Comparison of ENCODE assay signal across 17 cellular contexts in the genomic region with DNA sequence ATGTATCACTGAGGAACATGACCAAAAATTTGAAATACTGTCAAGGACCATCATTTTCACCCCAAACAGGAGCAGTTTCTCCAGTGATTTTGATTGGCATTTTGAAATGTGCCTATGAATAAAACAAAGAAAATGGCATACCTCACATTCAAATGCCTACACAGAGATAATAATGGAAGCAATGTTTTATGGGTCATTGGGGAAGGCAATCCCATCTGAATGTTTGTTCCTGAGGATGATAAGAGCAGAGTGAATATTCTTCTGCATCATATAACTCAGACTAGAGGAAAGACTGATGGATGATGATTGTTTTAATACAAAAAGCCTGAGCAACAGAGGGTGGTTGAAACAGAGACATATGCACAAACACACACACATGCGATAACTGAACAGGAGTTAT.
DNase-seq lines count a peak whose midpoint lies in the region; ATAC-seq and TF ChIP-seq lines count a peak whose summit lies in the region.
"Had no signal": no experiment of that assay in that cellular context is flagged by ENCODE, and none has a peak within 500 bp of the region (broad histone marks: within the 10 kb centered on the region; RNA-seq: fewer than 3 reads in every experiment).

No MANE protein-coding gene starts in this region.

- no peak overlapping the region for H3K4me3 Mint-ChIP-seq in GM23338
- no peak overlapping the region for H3K4me3 Mint-ChIP-seq in CD8-positive, alpha-beta memory T cell
- H3K4me3 Mint-ChIP-seq: CD4-positive, alpha-beta memory T cell; H9 had no signal

- no peak for ATAC-seq in GM23338
- no peak for ATAC-seq in HG03521 (IDR thresholded peaks at IDR 0.05; ENCODE audit: unreplicated experiment)
- ATAC-seq: HepG2 had no signal

- H2AFZ ChIP-seq in GM23338 (peak overlapping the region; percentile 60; the same call in 1 of the 2 replicates), OCI-LY3 (ENCODE audit: low read depth, low read length) (0 out of 2 replicates have a peak overlapping the region, but pooled peaks have one; percentile 7), SU-DHL-6 (ENCODE audit: low read depth, low read length, severe bottlenecking) (peak overlapping the region; percentile 85), neuronal stem cell (ENCODE audit: low read length) (peak overlapping the region; percentile 11)

- CTCF ChIA-PET in CD8-positive, alpha-beta memory T cell (lab: Charles Lee), result no interaction called here

- TF ChIP-seq CTCF in GM23338 (conservative IDR thresholded peaks at IDR 0.05; ENCODE audit: low read depth in 2 of 2), result no peak
- no peak for TF ChIP-seq CTCF in OCI-LY3 (IDR thresholded peaks at IDR 0.05; ENCODE audit: low read depth, low read length)
- TF ChIP-seq CTCF in SU-DHL-6 (IDR thresholded peaks at IDR 0.05; ENCODE audit: insufficient read depth, low read length, poor library complexity, severe bottlenecking), result no peak

- H3K27ac ChIP-seq in GM23338 (ENCODE audit: low read depth) (no peak overlapping the region), OCI-LY3 (ENCODE audit: low read length) (no peak overlapping the region), SU-DHL-6 (ENCODE audit: low read depth, low read length) (no peak overlapping the region), neuronal stem cell (replicated peaks; ENCODE audit: low read length) (no peak overlapping the region)
- no peak overlapping the region for H3K27ac ChIP-seq in CD8-positive, alpha-beta memory T cell (ENCODE audit: low read depth, low read length)
- H3K27ac ChIP-seq: C4-2B, KMS-11 had no signal

- H2BK120ac ChIP-seq in neuronal stem cell (ENCODE audit: low read depth, low read length), result no peak overlapping the region

- no peaks in the 10 kb centered on the region for H3F3A ChIP-seq in GM23338 (replicated peaks; ENCODE audit: low read depth)
- no peaks in the 10 kb centered on the region for H3F3A ChIP-seq in SU-DHL-6 (ENCODE audit: insufficient read depth)

- H3K4me1 ChIP-seq in GM23338 (ENCODE audit: insufficient read depth), result peaks cover 20% of the 10 kb centered on the region
- no peaks in the 10 kb centered on the region for H3K4me1 ChIP-seq in OCI-LY3 (ENCODE audit: low read length)
- H3K4me1 ChIP-seq in neuronal stem cell (ENCODE audit: control insufficient read depth in 2 of 2, insufficient read depth in 1 of 2, low read depth in 1 of 2, low read length in 2 of 2), result no peaks in the 10 kb centered on the region
- H3K4me1 ChIP-seq in CD8-positive, alpha-beta memory T cell (ENCODE audit: insufficient read depth, low read length), result no peaks in the 10 kb centered on the region
- H3K4me1 ChIP-seq: BE2C had no signal

- H3K9ac ChIP-seq in OCI-LY3 (ENCODE audit: low read length) (no peak overlapping the region), SU-DHL-6 (ENCODE audit: low read length) (no peak overlapping the region), neuronal stem cell (ENCODE audit: low read depth, low read length, poor library complexity) (no peak overlapping the region)
- H3K9ac ChIP-seq: KMS-11 had no signal

- no peak overlapping the region for H3K14ac ChIP-seq in neuronal stem cell (ENCODE audit: low read length)

- H3K4me3 ChIP-seq in GM23338 (0 out of 2 replicates have a peak overlapping the region, but pooled peaks have one; percentile 16), OCI-LY3 (ENCODE audit: low read length) (no peak overlapping the region), SU-DHL-6 (ENCODE audit: insufficient read depth, low read length, poor library complexity, severe bottlenecking) (no peak overlapping the region), neuronal stem cell (ENCODE audit: low read length in 2 of 2) (no peak overlapping the region)
- H3K4me3 ChIP-seq in CD8-positive, alpha-beta memory T cell (ENCODE audit: low read length), result no peak overlapping the region

- no peak overlapping the region for H4K91ac ChIP-seq in neuronal stem cell (ENCODE audit: low read depth, low read length, poor library complexity)

- no peak overlapping the region for H4K8ac ChIP-seq in neuronal stem cell (ENCODE audit: low read depth, low read length)

- H3K9me3 Mint-ChIP-seq in GM23338, result peaks cover 5% of the 10 kb centered on the region; the same call in 2 of the 3 replicates
- H3K9me3 Mint-ChIP-seq in CD8-positive, alpha-beta memory T cell, result peaks cover 0 to 45% (median 18%) of the 10 kb centered on the region in 5 donors

- no peaks in the 10 kb centered on the region for H3K79me1 ChIP-seq in neuronal stem cell (ENCODE audit: low read depth, low read length)

- H3K27me3 ChIP-seq in GM23338 (ENCODE audit: insufficient read depth), result no peaks in the 10 kb centered on the region
- no peaks in the 10 kb centered on the region for H3K27me3 ChIP-seq in OCI-LY3 (ENCODE audit: low read depth, low read length)
- H3K27me3 ChIP-seq in SU-DHL-6 (ENCODE audit: low read length), result no peaks in the 10 kb centered on the region
- no peaks in the 10 kb centered on the region for H3K27me3 ChIP-seq in neuronal stem cell (ENCODE audit: control insufficient read depth in 3 of 3, insufficient read depth in 3 of 3, low read depth in 1 of 3, low read length in 3 of 3)
- no peaks in the 10 kb centered on the region for H3K27me3 ChIP-seq in CD8-positive, alpha-beta memory T cell (ENCODE audit: insufficient read depth, low read length, poor library complexity, severe bottlenecking)
- H3K27me3 ChIP-seq: BE2C had no signal

- H3K4me2 ChIP-seq in GM23338 (peak overlapping the region; percentile 62), OCI-LY3 (ENCODE audit: low read length) (no peak overlapping the region), SU-DHL-6 (ENCODE audit: low read depth, low read length, poor library complexity, severe bottlenecking) (no peak overlapping the region), neuronal stem cell (ENCODE audit: insufficient read depth, low read length, poor library complexity, severe bottlenecking) (no peak overlapping the region)
- H3K4me2 ChIP-seq: KMS-11 had no signal

- no peaks in the 10 kb centered on the region for H4K20me1 ChIP-seq in GM23338 (replicated peaks; ENCODE audit: insufficient read depth)
- no peaks in the 10 kb centered on the region for H4K20me1 ChIP-seq in OCI-LY3 (ENCODE audit: insufficient read depth, low read length)
- no peaks in the 10 kb centered on the region for H4K20me1 ChIP-seq in SU-DHL-6 (ENCODE audit: low read depth, low read length)

- H3K23ac ChIP-seq in neuronal stem cell (ENCODE audit: low read depth, low read length, poor library complexity), result no peak overlapping the region

- peaks cover 9% of the 10 kb centered on the region; the same call in 2 of the 3 replicates for H3K36me3 Mint-ChIP-seq in GM23338 (ENCODE audit: low read depth)
- no peaks in the 10 kb centered on the region for H3K36me3 Mint-ChIP-seq in CD8-positive, alpha-beta memory T cell
- H3K36me3 Mint-ChIP-seq: CD4-positive, alpha-beta memory T cell had no signal

- no peaks in the 10 kb centered on the region for H3K9me2 ChIP-seq in GM23338 (ENCODE audit: insufficient read depth)
- no peaks in the 10 kb centered on the region for H3K9me2 ChIP-seq in SU-DHL-6 (replicated peaks; ENCODE audit: insufficient read depth, low read length)

- no peak overlapping the region for H2AK5ac ChIP-seq in neuronal stem cell (ENCODE audit: low read depth, low read length)

- H2BK5ac ChIP-seq in neuronal stem cell (ENCODE audit: low read length), result no peak overlapping the region

- H2BK15ac ChIP-seq in neuronal stem cell (ENCODE audit: low read length), result no peak overlapping the region

- no peak overlapping the region for H3K18ac ChIP-seq in neuronal stem cell (ENCODE audit: low read length)

- no CpG with 5 or more reads among the region's 1 CpG for WGBS in neuronal stem cell (ENCODE audit: extremely low coverage in 2 of 2, insufficient read length in 2 of 2, insufficient replicate concordance in 1 of 2), 2 donors

- peaks cover 16% of the 10 kb centered on the region for H3K4me1 Mint-ChIP-seq in GM23338
- H3K4me1 Mint-ChIP-seq in CD8-positive, alpha-beta memory T cell, result no peaks in the 10 kb centered on the region
- H3K4me1 Mint-ChIP-seq: CD4-positive, alpha-beta memory T cell had no signal

- peak overlapping the region; percentile 58; the same call in 1 of the 2 replicates for H3K27ac Mint-ChIP-seq in GM23338
- no peak overlapping the region for H3K27ac Mint-ChIP-seq in CD8-positive, alpha-beta memory T cell
- H3K27ac Mint-ChIP-seq: CD4-positive, alpha-beta memory T cell; H9 had no signal

- H2BK12ac ChIP-seq in neuronal stem cell (ENCODE audit: low read length), result no peak overlapping the region

- POLR2A ChIA-PET in CD8-positive, alpha-beta memory T cell (lab: Charles Lee), result no interaction called here

- H3K36me3 ChIP-seq in GM23338 (ENCODE audit: insufficient read depth) (no peaks in the 10 kb centered on the region), OCI-LY3 (replicated peaks; ENCODE audit: low read depth, low read length) (no peaks in the 10 kb centered on the region), SU-DHL-6 (ENCODE audit: low read length) (no peaks in the 10 kb centered on the region), neuronal stem cell (replicated peaks in 1 of 2; ENCODE audit: control insufficient read depth in 2 of 2, insufficient read depth in 2 of 2, low read length in 2 of 2) (no peaks in the 10 kb centered on the region)
- no peaks in the 10 kb centered on the region for H3K36me3 ChIP-seq in CD8-positive, alpha-beta memory T cell (ENCODE audit: insufficient read depth, low read length)
- H3K36me3 ChIP-seq: BE2C had no signal

- H3K4ac ChIP-seq in neuronal stem cell (ENCODE audit: low read length), result no peak overlapping the region

- no peaks in the 10 kb centered on the region for H3K27me3 Mint-ChIP-seq in GM23338 (ENCODE audit: insufficient read depth, low read depth, poor library complexity)
- no peaks in the 10 kb centered on the region for H3K27me3 Mint-ChIP-seq in CD8-positive, alpha-beta memory T cell
- H3K27me3 Mint-ChIP-seq: CD4-positive, alpha-beta memory T cell had no signal

- H3K79me2 ChIP-seq in GM23338 (replicated peaks; ENCODE audit: insufficient read depth) (no peaks in the 10 kb centered on the region), OCI-LY3 (ENCODE audit: low read length) (no peaks in the 10 kb centered on the region), SU-DHL-6 (ENCODE audit: insufficient read depth, low read length) (no peaks in the 10 kb centered on the region)

- no peaks in the 10 kb centered on the region for H3K9me3 ChIP-seq in OCI-LY3 (ENCODE audit: insufficient read depth, low read length)
- H3K9me3 ChIP-seq in SU-DHL-6 (ENCODE audit: insufficient read depth, low read length), result no peaks in the 10 kb centered on the region; the same call in 1 of the 2 replicates
- H3K9me3 ChIP-seq in neuronal stem cell (replicated peaks in 1 of 2; ENCODE audit: control insufficient read depth in 2 of 2, insufficient read depth in 1 of 2, low read depth in 1 of 2, low read length in 2 of 2), result no peaks in the 10 kb centered on the region
- no peaks in the 10 kb centered on the region for H3K9me3 ChIP-seq in CD8-positive, alpha-beta memory T cell (ENCODE audit: low read length)
- H3K9me3 ChIP-seq: BE2C had no signal

- DNase-seq in GM23338 (ENCODE audit: low spot score), result no peak
- DNase-seq in neuronal stem cell (ENCODE audit: low spot score), result no peak
- DNase-seq in CD8-positive, alpha-beta memory T cell, result no peak
- no peak for DNase-seq in AG08396 (ENCODE audit: low spot score)
- DNase-seq in DMS 273 (lab: John Stamatoyannopoulos, UW; ENCODE audit: unreplicated experiment), result no peak
- DNase-seq: ACHN; BE2C; CD4-positive, alpha-beta memory T cell; COR-L47; GOT3; H9 had no signal

Comparison
In these comparisons a context has a peak if more than half of its experiments do, and no peak if none do; other contexts are left out.
1. H2AFZ ChIP-seq: peak in every context shown above with its lines; median percentile 85 in SU-DHL-6; 60 in GM23338; 11 in neuronal stem cell; 7 in OCI-LY3.